ENCODE assay signal across 8 cellular contexts in the genomic region with DNA sequence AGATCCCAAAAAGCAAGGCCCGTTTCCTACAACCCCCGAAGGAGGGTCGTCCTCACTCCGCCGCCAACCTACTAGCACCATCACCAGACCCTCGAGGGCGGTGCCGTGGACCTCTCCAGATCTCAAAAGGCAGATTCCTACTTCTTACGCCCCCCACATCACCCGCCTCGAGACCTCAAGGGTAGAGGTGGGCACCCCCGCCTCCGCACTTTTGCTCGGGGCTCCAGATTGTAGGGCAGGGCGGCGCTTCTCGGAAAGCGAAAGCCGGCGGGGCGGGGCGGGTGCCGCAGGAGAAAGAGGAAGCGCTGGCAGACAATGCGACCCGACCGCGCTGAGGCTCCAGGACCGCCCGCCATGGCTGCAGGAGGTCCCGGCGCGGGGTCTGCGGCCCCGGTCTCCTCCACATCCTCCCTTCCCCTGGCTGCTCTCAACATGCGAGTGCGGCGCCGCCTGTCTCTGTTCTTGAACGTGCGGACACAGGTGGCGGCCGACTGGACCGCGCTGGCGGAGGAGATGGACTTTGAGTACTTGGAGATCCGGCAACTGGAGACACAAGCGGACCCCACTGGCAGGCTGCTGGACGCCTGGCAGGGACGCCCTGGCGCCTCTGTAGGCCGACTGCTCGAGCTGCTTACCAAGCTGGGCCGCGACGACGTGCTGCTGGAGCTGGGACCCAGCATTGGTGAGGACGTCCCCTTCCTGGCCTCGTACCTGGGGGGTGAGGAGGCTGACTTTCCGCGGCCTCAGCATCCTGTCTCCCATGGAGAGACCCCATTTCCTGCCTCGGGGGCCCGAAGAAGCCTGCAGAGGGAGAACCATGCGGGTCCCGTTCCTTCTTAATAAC. TPM values are rescaled to one million over a fixed set of nuclear protein-coding genes. Genes with fewer than 3 reads are reported as not detected.
DNase-seq lines count a peak whose midpoint lies in the region; ATAC-seq and FAIRE-seq lines count a peak whose summit lies in the region.

TSS of gene MYD88 (plus strand) at position 315 of the 844 bp plus-strand sequence. CDS start at position 355, 40 bp downstream.

- H3K27me3 ChIP-seq in neuronal stem cell (ENCODE audit: control insufficient read depth in 3 of 3, insufficient read depth in 3 of 3, low read depth in 1 of 3, low read length in 3 of 3): peaks cover 0 to 39% (median 0%) of the 10 kb centered on the region in 3 experiments
- peaks cover 0 to 3% (median 0%) of the 10 kb centered on the region in 5 donors for H3K27me3 ChIP-seq in subcutaneous abdominal adipose tissue (ENCODE audit: control insufficient read depth in 5 of 5, insufficient read depth in 4 of 5, low read length in 5 of 5)

- H3K4me3 ChIP-seq in neuronal stem cell (ENCODE audit: low read length in 2 of 2): peak within 1 kb of the TSS; percentile 68 to 91
- peak within 1 kb of the TSS; percentile 80 to 94 (median 91) for H3K4me3 ChIP-seq in subcutaneous abdominal adipose tissue (ENCODE audit: low read depth in 1 of 5, low read length in 5 of 5)

- no peaks in the 10 kb centered on the region for H3K9me3 ChIP-seq in neuronal stem cell (replicated peaks in 1 of 2; ENCODE audit: control insufficient read depth in 2 of 2, insufficient read depth in 1 of 2, low read depth in 1 of 2, low read length in 2 of 2)
- no peaks in the 10 kb centered on the region for H3K9me3 ChIP-seq in subcutaneous abdominal adipose tissue (ENCODE audit: control insufficient read depth in 5 of 5, low read length in 5 of 5)

- DNase-seq in Ammon's horn (ENCODE audit: low spot score) (peak; percentile 65), GM19239 (ENCODE audit: insufficient read length, low spot score) (peak; percentile 63), SK-N-DZ (ENCODE audit: low spot score) (peak; percentile 39), foreskin melanocyte (peak; percentile 40), neuronal stem cell (ENCODE audit: low spot score) (peak; percentile 53)
- peak; percentile 80 for DNase-seq in activated gamma-delta T cell treated with anti-CD3 and anti-CD28 coated beads, Interleukin-2, amount 50 U/mL, for 16 hours (ENCODE audit: low read depth)

- peak within 1 kb of the TSS; percentile 86 for H2BK15ac ChIP-seq in neuronal stem cell (ENCODE audit: low read length)

- H3K14ac ChIP-seq in neuronal stem cell (ENCODE audit: low read length): peak within 1 kb of the TSS; percentile 99

- H3K36me3 ChIP-seq in neuronal stem cell (replicated peaks in 1 of 2; ENCODE audit: control insufficient read depth in 2 of 2, insufficient read depth in 2 of 2, low read length in 2 of 2) (peaks cover 11 to 18% of the 10 kb centered on the region in 2 donors), subcutaneous abdominal adipose tissue (ENCODE audit: control insufficient read depth in 5 of 5, insufficient read depth in 5 of 5, low read length in 5 of 5) (peaks cover 0 to 37% (median 27%) of the 10 kb centered on the region in 5 donors)

- no CpG with 5 or more reads among the region's 65 CpGs for WGBS in neuronal stem cell (ENCODE audit: extremely low coverage in 2 of 2, insufficient read length in 2 of 2, insufficient replicate concordance in 1 of 2), 2 donors

- H3K27ac ChIP-seq in neuronal stem cell (replicated peaks; ENCODE audit: low read length) (peak within 1 kb of the TSS; percentile 91), subcutaneous abdominal adipose tissue (ENCODE audit: low read depth, low read length) (peak within 1 kb of the TSS; percentile 98)

- peak; percentile 33 for ATAC-seq in HG03520 (IDR thresholded peaks at IDR 0.05; ENCODE audit: unreplicated experiment)

- H3K4ac ChIP-seq in neuronal stem cell (ENCODE audit: low read length): peak within 1 kb of the TSS; percentile 13

- H2BK120ac ChIP-seq in neuronal stem cell (ENCODE audit: low read depth, low read length): peak within 1 kb of the TSS; percentile 91

- H4K91ac ChIP-seq in neuronal stem cell (ENCODE audit: low read depth, low read length, poor library complexity): peak within 1 kb of the TSS; percentile 68

- H4K8ac ChIP-seq in neuronal stem cell (ENCODE audit: low read depth, low read length): peak within 1 kb of the TSS; percentile 77

- peak within 1 kb of the TSS; percentile 97 for H3K23ac ChIP-seq in neuronal stem cell (ENCODE audit: low read depth, low read length, poor library complexity)

- peak within 1 kb of the TSS; percentile 99 for H3K9ac ChIP-seq in neuronal stem cell (ENCODE audit: low read depth, low read length, poor library complexity)
- H3K9ac ChIP-seq in subcutaneous abdominal adipose tissue (ENCODE audit: low read length in 5 of 5): peak within 1 kb of the TSS; percentile 86 to 95 (median 92)

- H2BK12ac ChIP-seq in neuronal stem cell (ENCODE audit: low read length): peak within 1 kb of the TSS; percentile 42

- H2AK5ac ChIP-seq in neuronal stem cell (ENCODE audit: low read depth, low read length): peak within 1 kb of the TSS; percentile 38

- H3K79me1 ChIP-seq in neuronal stem cell (ENCODE audit: low read depth, low read length): peaks cover 2% of the 10 kb centered on the region

- peak; percentile 57 for FAIRE-seq in GM19239 (lab: Jason Lieb, UNC)

- peak within 1 kb of the TSS; percentile 89 for H2AFZ ChIP-seq in neuronal stem cell (ENCODE audit: low read length)

- H3K4me2 ChIP-seq in neuronal stem cell (ENCODE audit: insufficient read depth, low read length, poor library complexity, severe bottlenecking): peak within 1 kb of the TSS; percentile 88

- H2BK5ac ChIP-seq in neuronal stem cell (ENCODE audit: low read length): peak within 1 kb of the TSS; percentile 91

- peak within 1 kb of the TSS; percentile 98 for H3K18ac ChIP-seq in neuronal stem cell (ENCODE audit: low read length)

- H3K4me1 ChIP-seq in neuronal stem cell (ENCODE audit: control insufficient read depth in 2 of 2, insufficient read depth in 1 of 2, low read depth in 1 of 2, low read length in 2 of 2) (peaks cover 9 to 18% of the 10 kb centered on the region in 2 donors), subcutaneous abdominal adipose tissue (ENCODE audit: control insufficient read depth in 5 of 5, insufficient read depth in 5 of 5, low read length in 5 of 5) (peaks cover 16 to 68% (median 58%) of the 10 kb centered on the region in 5 donors)

RNA-seq across cellular contexts. Expression of gene MYD88, which starts in this region (rescaled TPM):
- polyA plus RNA-seq in SK-N-DZ (2014; cell fraction: cytosol; rRNA removed): 1.4 and 2.0 TPM in 2 replicates
- polyA plus RNA-seq in SK-N-DZ (2014; cell fraction: nucleus; rRNA removed): 4.3 and 18.1 TPM in 2 replicates
- polyA plus RNA-seq in neuronal stem cell (2013, experiment 1 of 2): 20.8 TPM
- polyA plus RNA-seq in neuronal stem cell (2013, experiment 2 of 2): 20.5 TPM

Comparison
In these comparisons a context has a peak if more than half of its experiments do, and no peak if none do; other contexts are left out.
1. Peak in every context shown above with its lines: DNase-seq, ATAC-seq, H3K4me3 ChIP-seq and H3K27ac ChIP-seq.